In the genomic region with DNA sequence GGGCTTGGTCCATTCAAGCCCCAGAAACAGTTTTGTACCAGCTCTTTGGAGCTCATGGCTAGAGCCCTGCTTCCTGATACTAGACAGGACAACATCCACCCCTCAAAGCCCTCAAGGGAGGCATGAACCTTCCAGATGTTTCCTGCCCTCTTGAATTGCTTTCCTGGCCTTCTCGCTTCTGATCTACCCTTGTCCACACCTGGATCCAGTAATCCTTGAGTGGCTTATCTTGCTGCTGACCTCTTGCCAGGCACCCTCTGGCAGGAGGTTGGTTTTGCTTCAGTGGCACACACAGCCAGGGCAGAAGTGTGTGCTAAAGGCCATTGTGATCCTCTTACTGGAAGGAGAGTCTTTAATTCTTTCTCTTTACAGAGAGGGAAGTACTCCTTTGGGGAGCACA, we compare ENCODE assay signal across 21 cellular contexts.
DNase-seq lines count a peak whose midpoint lies in the region; ATAC-seq, FAIRE-seq and TF ChIP-seq lines count a peak whose summit lies in the region.
"Had no signal": no experiment of that assay in that cellular context is flagged by ENCODE, and none has a peak within 500 bp of the region (broad histone marks: within the 10 kb centered on the region; RNA-seq: fewer than 3 reads in every experiment).

No MANE protein-coding gene starts in this region.

- TF ChIP-seq CTCF in endothelial cell of umbilical vein (IDR thresholded peaks at IDR 0.05; ENCODE audit: extremely low read depth in 1 of 2, insufficient read depth in 1 of 2, low read depth in 1 of 2, low read length in 2 of 2) (no peak), hepatocyte (IDR thresholded peaks at IDR 0.05; ENCODE audit: poor library complexity) (no peak), smooth muscle cell (IDR thresholded peaks at IDR 0.05; ENCODE audit: borderline replicate concordance, insufficient read depth, poor library complexity, severe bottlenecking) (no peak)

- no peaks in the 10 kb centered on the region for H3K9me2 ChIP-seq in hepatocyte (replicated peaks; ENCODE audit: insufficient read depth)

- H3F3A ChIP-seq in smooth muscle cell (ENCODE audit: low read depth): no peaks in the 10 kb centered on the region

- 68% methylated on average over 1 of the region's 1 CpG for WGBS in hepatocyte (ENCODE audit: low lambda C conversion rate, missing lambda C conversion rate)
- 95% methylated on average over 1 of the region's 1 CpG for WGBS in smooth muscle cell (ENCODE audit: low lambda C conversion rate)

- H3K79me2 ChIP-seq in endothelial cell of umbilical vein (ENCODE audit: control insufficient read depth, insufficient read depth, low read length) (no peaks in the 10 kb centered on the region), hepatocyte (no peaks in the 10 kb centered on the region), smooth muscle cell (ENCODE audit: low read depth) (no peaks in the 10 kb centered on the region)

- no peak for ATAC-seq in GM18909 (IDR thresholded peaks at IDR 0.05; ENCODE audit: poor library complexity, unreplicated experiment)

- H2AFZ ChIP-seq in endothelial cell of umbilical vein (ENCODE audit: low read depth, low read length): no peak overlapping the region
- no peak overlapping the region for H2AFZ ChIP-seq in hepatocyte
- peak overlapping the region; percentile 30 for H2AFZ ChIP-seq in smooth muscle cell (ENCODE audit: low read depth)

- no TSS peak for BruUV-seq in endothelial cell of umbilical vein (replicated peaks; lab: Mats Ljungman, UMichigan)

- H3K9me3 ChIP-seq in BLaER1: no peaks in the 10 kb centered on the region
- H3K9me3 ChIP-seq in endothelial cell of umbilical vein (replicated peaks; ENCODE audit: control insufficient read depth, insufficient read depth, low read length): no peaks in the 10 kb centered on the region
- no peaks in the 10 kb centered on the region for H3K9me3 ChIP-seq in hepatocyte (ENCODE audit: low read depth)
- no peaks in the 10 kb centered on the region for H3K9me3 ChIP-seq in smooth muscle cell (replicated peaks; ENCODE audit: low read depth)
- H3K9me3 ChIP-seq: Caco-2, HAP-1 had no signal

- H3K27me3 ChIP-seq in BLaER1: no peaks in the 10 kb centered on the region
- peaks cover 19 to 44% of the 10 kb centered on the region in 2 experiments for H3K27me3 ChIP-seq in endothelial cell of umbilical vein (ENCODE audit: control insufficient read depth in 2 of 2, insufficient read depth in 2 of 2, low read length in 2 of 2)
- peaks cover 6% of the 10 kb centered on the region for H3K27me3 ChIP-seq in hepatocyte
- no peaks in the 10 kb centered on the region for H3K27me3 ChIP-seq in smooth muscle cell (ENCODE audit: low read depth)
- H3K27me3 ChIP-seq: SJCRH30 had no signal

- TF ChIP-seq POLR2A in endothelial cell of umbilical vein (IDR thresholded peaks at IDR 0.05; ENCODE audit: low read depth, low read length): no peak

- H3K4me1 ChIP-seq in BLaER1 (peaks cover 31% of the 10 kb centered on the region), endothelial cell of umbilical vein (ENCODE audit: control insufficient read depth, extremely low read depth, insufficient read depth, low read length) (no peaks in the 10 kb centered on the region), hepatocyte (ENCODE audit: insufficient read depth) (peaks cover 17% of the 10 kb centered on the region), smooth muscle cell (ENCODE audit: low read depth) (peaks cover 11% of the 10 kb centered on the region)
- H3K4me1 ChIP-seq: Caco-2, HAP-1, SJCRH30 had no signal

- DNase-seq in endothelial cell of umbilical vein (ENCODE audit: low read depth, low spot score): peak; percentile 2
- no peak for DNase-seq in hepatocyte (ENCODE audit: low spot score)
- no peak for DNase-seq in smooth muscle cell (lab: John Stamatoyannopoulos, UW; ENCODE audit: unreplicated experiment)
- DNase-seq in AG08396 (ENCODE audit: low spot score): no peak
- no peak for DNase-seq in NCI-H187 (lab: John Stamatoyannopoulos, UW)
- DNase-seq in central memory CD4-positive, alpha-beta T cell: no peak
- DNase-seq: Caco-2; DMS153; EL; Kasumi-1; MM.1S; NCI-H1092 treated with DMSO at 0.1 percent for 48 hours; NCI-H69; NK-92 treated with Interleukin-12 subunit alpha and Interleukin-12 subunit beta, amount 100 ng/mL, for 24 hours; OCI-M1; SJCRH30 had no signal

- H3K36me3 ChIP-seq in BLaER1 (no peaks in the 10 kb centered on the region), endothelial cell of umbilical vein (ENCODE audit: control insufficient read depth in 2 of 2, extremely low read depth in 1 of 2, insufficient read depth in 2 of 2, low read length in 2 of 2) (no peaks in the 10 kb centered on the region), hepatocyte (replicated peaks; ENCODE audit: insufficient read depth, low read depth) (no peaks in the 10 kb centered on the region), smooth muscle cell (ENCODE audit: low read depth) (no peaks in the 10 kb centered on the region)
- H3K36me3 ChIP-seq: HAP-1, SJCRH30 had no signal

- no peaks in the 10 kb centered on the region for H4K20me1 ChIP-seq in BLaER1
- H4K20me1 ChIP-seq in endothelial cell of umbilical vein (replicated peaks; ENCODE audit: control insufficient read depth, extremely low read depth, insufficient read depth, low read length): no peaks in the 10 kb centered on the region
- H4K20me1 ChIP-seq in hepatocyte (ENCODE audit: insufficient read depth, poor library complexity, severe bottlenecking): no peaks in the 10 kb centered on the region
- no peaks in the 10 kb centered on the region for H4K20me1 ChIP-seq in smooth muscle cell (ENCODE audit: low read depth)

- H3K9ac ChIP-seq in BLaER1: no peak overlapping the region
- no peak overlapping the region for H3K9ac ChIP-seq in endothelial cell of umbilical vein (replicated peaks; ENCODE audit: extremely low read depth, insufficient read depth, low read length)
- no peak overlapping the region for H3K9ac ChIP-seq in smooth muscle cell (ENCODE audit: low read depth)

- H3K4me2 ChIP-seq in BLaER1: peak overlapping the region; percentile 63
- no peak overlapping the region for H3K4me2 ChIP-seq in endothelial cell of umbilical vein (ENCODE audit: insufficient read depth, low read length)
- no peak overlapping the region for H3K4me2 ChIP-seq in hepatocyte
- peak overlapping the region; percentile 12 for H3K4me2 ChIP-seq in smooth muscle cell

- intact Hi-C loops in endothelial cell of umbilical vein (cut with micrococcal nuclease): no loop called here

- no peak for FAIRE-seq in endothelial cell of umbilical vein (lab: Jason Lieb, UNC)
- FAIRE-seq: A204.1, GM19239 had no signal

- H3K4me3 ChIP-seq in BLaER1: no peak overlapping the region
- no peak overlapping the region for H3K4me3 ChIP-seq in endothelial cell of umbilical vein (replicated peaks in 1 of 3; ENCODE audit: insufficient read depth in 1 of 3, low read depth in 1 of 3, low read length in 3 of 3)
- H3K4me3 ChIP-seq in hepatocyte: no peak overlapping the region
- H3K4me3 ChIP-seq in smooth muscle cell: no peak overlapping the region
- H3K4me3 ChIP-seq: HAP-1, SJCRH30 had no signal

- H3K9me1 ChIP-seq in endothelial cell of umbilical vein (replicated peaks; ENCODE audit: control insufficient read depth, extremely low read depth, insufficient read depth, low read length): no peaks in the 10 kb centered on the region

- H3K27ac ChIP-seq in BLaER1 (peak overlapping the region; percentile 49), endothelial cell of umbilical vein (ENCODE audit: insufficient read depth, low read depth, low read length) (no peak overlapping the region), hepatocyte (peak overlapping the region; percentile 69), smooth muscle cell (ENCODE audit: low read depth) (no peak overlapping the region)
- H3K27ac ChIP-seq: SJCRH30 had no signal

- CTCF ChIA-PET in endothelial cell of umbilical vein (lab: Charles Lee): interaction anchor here (1.1 kb wide), 1 partner anchor 10 kb away, joined by 3 read pairs; no protein-coding TSS in a partner anchor

- POLR2A ChIA-PET in endothelial cell of umbilical vein (lab: Charles Lee): no interaction called here

- dilution Hi-C loops in endothelial cell of umbilical vein (cut with MboI; ENCODE audit: extremely low pct_ligation_motif_present, low sequenced_read_pairs): no loop called here

TF ChIP-seq in endothelial cell of umbilical vein, 7 proteins besides CTCF, POLR2A, EP300 and RAD21:
- TF ChIP-seq FOS (IDR thresholded peaks at IDR 0.05; ENCODE audit: borderline replicate concordance, insufficient read depth, low read length) (no peak), MYC (IDR thresholded peaks at IDR 0.05; ENCODE audit: low read depth, low read length) (no peak), GATA2 (IDR thresholded peaks at IDR 0.05; ENCODE audit: insufficient read depth, insufficient read length, low read depth, low read length) (no peak), POLR2AphosphoS5 (IDR thresholded peaks at IDR 0.05; ENCODE audit: insufficient read depth, low read depth, low read length) (no peak), JUN (IDR thresholded peaks at IDR 0.05; ENCODE audit: borderline replicate concordance, insufficient read depth, insufficient read length, low read depth) (no peak), EZH2 (IDR thresholded peaks at IDR 0.05; ENCODE audit: borderline replicate concordance, low read depth, low read length, severe bottlenecking) (no peak)
- TF ChIP-seq, protein P1, sequence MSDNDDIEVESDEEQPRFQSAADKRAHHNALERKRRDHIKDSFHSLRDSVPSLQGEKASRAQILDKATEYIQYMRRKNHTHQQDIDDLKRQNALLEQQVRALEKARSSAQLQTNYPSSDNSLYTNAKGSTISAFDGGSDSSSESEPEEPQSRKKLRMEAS (IDR thresholded peaks at IDR 0.05; ENCODE audit: insufficient read depth, insufficient read length): no peak

Comparison
In these comparisons a context has a peak if more than half of its experiments do, and no peak if none do; other contexts are left out.
1. H3K27ac ChIP-seq: peak in BLaER1 (single experiment) and hepatocyte (single experiment); none in endothelial cell of umbilical vein (single experiment) and smooth muscle cell (single experiment).
2. H3K4me2 ChIP-seq: peak in BLaER1 (single experiment) and smooth muscle cell (single experiment); none in endothelial cell of umbilical vein (single experiment) and hepatocyte (single experiment).